In the genomic region with DNA sequence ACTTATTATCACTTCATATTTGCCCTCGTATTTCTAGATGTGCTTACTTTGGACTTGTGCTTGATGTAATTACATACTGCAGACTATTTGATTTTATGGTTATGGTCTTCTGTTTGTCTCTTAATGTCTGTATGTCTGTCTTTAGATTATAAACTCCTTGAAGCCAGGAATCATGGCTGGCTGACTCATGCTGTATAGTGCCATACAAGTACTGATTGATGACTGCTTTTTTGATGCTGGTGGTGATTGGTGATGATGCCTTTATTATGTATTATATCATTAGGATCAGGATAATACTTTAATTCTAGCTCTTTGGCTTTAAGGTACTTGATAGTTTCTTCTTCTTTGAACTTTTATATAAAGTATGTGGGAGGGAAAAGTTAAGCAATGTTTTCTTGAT, we compare ENCODE assay signal across 25 cellular contexts. TPM values are rescaled to one million over a fixed set of nuclear protein-coding genes. Genes with fewer than 3 reads are reported as not detected.
DNase-seq lines count a peak whose midpoint lies in the region; ATAC-seq, FAIRE-seq and TF ChIP-seq lines count a peak whose summit lies in the region.
"Had no signal": no experiment of that assay in that cellular context is flagged by ENCODE, and none has a peak within 500 bp of the region (broad histone marks: within the 10 kb centered on the region; RNA-seq: fewer than 3 reads in every experiment).

No MANE protein-coding gene starts in this region.

- H3K4me1 Mint-ChIP-seq in T-helper 2 cell treated with Interferon-gamma antibody and Interleukin-4, amounts not matched to agents 5 μg/mL and 100 μg/mL, for 36 hours (ENCODE audit: low read depth) = peaks cover 37% of the 10 kb centered on the region
- peaks cover 33% of the 10 kb centered on the region for H3K4me1 Mint-ChIP-seq in activated naive CD8-positive, alpha-beta T cell treated with anti-CD3 and anti-CD28 coated beads for 36 hours
- H3K4me1 Mint-ChIP-seq in nephron progenitor cell = peaks cover 6% of the 10 kb centered on the region

- H3K36me3 ChIP-seq in pancreas = peaks cover 0 to 33% (median 6%) of the 10 kb centered on the region in 3 donors

- WGBS in pancreas, 2 donors = 77 to 82% methylated on average over 1 of the region's 1 CpG

- no peaks in the 10 kb centered on the region for H3K4me1 ChIP-seq in pancreas
- H3K4me1 ChIP-seq: HAP-1 had no signal

- no peak for ATAC-seq in pancreas
- no peak for ATAC-seq in HG02981 (IDR thresholded peaks at IDR 0.05; ENCODE audit: unreplicated experiment)
- ATAC-seq: GM12878 had no signal

- no peaks in the 10 kb centered on the region for H3K27me3 ChIP-seq in pancreas

- H3K9me3 Mint-ChIP-seq in T-helper 2 cell treated with Interferon-gamma antibody and Interleukin-4, amounts not matched to agents 5 μg/mL and 100 μg/mL, for 36 hours = no peaks in the 10 kb centered on the region
- no peaks in the 10 kb centered on the region for H3K9me3 Mint-ChIP-seq in activated naive CD8-positive, alpha-beta T cell treated with anti-CD3 and anti-CD28 coated beads for 36 hours
- no peaks in the 10 kb centered on the region for H3K9me3 Mint-ChIP-seq in nephron progenitor cell

- no peak overlapping the region for H3K4me3 ChIP-seq in pancreas
- H3K4me3 ChIP-seq: GM12878, HAP-1, PC-9, SK-N-MC had no signal

- peaks cover 87% of the 10 kb centered on the region for H3K36me3 Mint-ChIP-seq in T-helper 2 cell treated with Interferon-gamma antibody and Interleukin-4, amounts not matched to agents 5 μg/mL and 100 μg/mL, for 36 hours (ENCODE audit: low read depth)
- H3K36me3 Mint-ChIP-seq in activated naive CD8-positive, alpha-beta T cell treated with anti-CD3 and anti-CD28 coated beads for 36 hours = peaks cover 74% of the 10 kb centered on the region
- H3K36me3 Mint-ChIP-seq in nephron progenitor cell (ENCODE audit: low read depth) = peaks cover 91% of the 10 kb centered on the region

- H3K27me3 Mint-ChIP-seq in T-helper 2 cell treated with Interferon-gamma antibody and Interleukin-4, amounts not matched to agents 5 μg/mL and 100 μg/mL, for 36 hours (ENCODE audit: low read depth) = no peaks in the 10 kb centered on the region
- H3K27me3 Mint-ChIP-seq in activated naive CD8-positive, alpha-beta T cell treated with anti-CD3 and anti-CD28 coated beads for 36 hours = no peaks in the 10 kb centered on the region
- H3K27me3 Mint-ChIP-seq in nephron progenitor cell (ENCODE audit: low read depth, poor library complexity) = peaks cover 2% of the 10 kb centered on the region

- FAIRE-seq in GM12892 (lab: Jason Lieb, UNC) (peak; percentile 27), pancreas (lab: Jason Lieb, UNC) (no peak)
- FAIRE-seq: GM12878 had no signal

- TF ChIP-seq CTCF in nephron progenitor cell (IDR thresholded peaks at IDR 0.05) = no peak
- TF ChIP-seq CTCF in pancreas (IDR thresholded peaks at IDR 0.05) = no peak

- no peak overlapping the region for H3K4me3 Mint-ChIP-seq in T-helper 2 cell treated with Interferon-gamma antibody and Interleukin-4, amounts not matched to agents 5 μg/mL and 100 μg/mL, for 36 hours
- no peak overlapping the region for H3K4me3 Mint-ChIP-seq in activated naive CD8-positive, alpha-beta T cell treated with anti-CD3 and anti-CD28 coated beads for 36 hours
- no peak overlapping the region for H3K4me3 Mint-ChIP-seq in nephron progenitor cell

- intact Hi-C loops in pancreas (cut with DNase I) = no loop called here

- no peak overlapping the region for H3K27ac ChIP-seq in pancreas
- H3K27ac ChIP-seq: 22Rv1, C4-2B, PC-9, SK-N-MC had no signal

- H3K27ac Mint-ChIP-seq in T-helper 2 cell treated with Interferon-gamma antibody and Interleukin-4, amounts not matched to agents 5 μg/mL and 100 μg/mL, for 36 hours = peak overlapping the region; percentile 9
- H3K27ac Mint-ChIP-seq in activated naive CD8-positive, alpha-beta T cell treated with anti-CD3 and anti-CD28 coated beads for 36 hours = peak overlapping the region; percentile 4
- H3K27ac Mint-ChIP-seq in nephron progenitor cell = peak overlapping the region; percentile 55

- no peak for TF ChIP-seq POLR2A in GM12892 (IDR thresholded peaks at IDR 0.05; ENCODE audit: low read depth, low read length)

- DNase-seq in T-helper 2 cell treated with Interferon-gamma antibody and Interleukin-4, amounts not matched to agents 5 μg/mL and 100 μg/mL, for 36 hours (ENCODE audit: low spot score) = no peak
- no peak for DNase-seq in T-helper 2 cell
- no peak for DNase-seq in GM12892 (ENCODE audit: insufficient read length)
- DNase-seq in activated naive CD8-positive, alpha-beta T cell treated with anti-CD3 and anti-CD28 coated beads for 36 hours = no peak
- no peak for DNase-seq in nephron progenitor cell
- no peak for DNase-seq in NCI-H1092 treated with DMSO at 0.1 percent for 48 hours (lab: John Stamatoyannopoulos, UW)
- no peak for DNase-seq in pancreas
- DNase-seq: AML-193, DMS79 treated with DMSO at 0.1 percent for 48 hours, KBM-7, NCI-H1048, NCI-H1436, NCI-H187 treated with DMSO at 0.1 percent for 48 hours, NCI-H2107, NCI-H510A treated with DMSO at 0.1 percent for 48 hours, NCI-H748 treated with DMSO at 0.1 percent for 48 hours, PC-9, RPMI8226, SHP77 had no signal

- H3K9me3 ChIP-seq in pancreas = no peaks in the 10 kb centered on the region
- H3K9me3 ChIP-seq: HAP-1 had no signal

RNA-seq across cellular contexts. Expression of a gene that starts 17.3 kb away (rescaled TPM):
- polyA plus RNA-seq in GM12892 (2012; ENCODE audit: missing spikeins) = 39.8 TPM
- 10 to 100 TPM; 85.1 to 97.2 TPM for total RNA-seq in activated naive CD8-positive, alpha-beta T cell treated with anti-CD3 and anti-CD28 coated beads for 36 hours
- total RNA-seq in pancreas = 10 to 100 TPM; 22.9 to 32.7 (median 26.6) TPM
- 10 to 100 TPM in 1 of 2 donors, 1 to 10 TPM in 1; 6.6 to 10.6 TPM for polyA plus RNA-seq in pancreas

Comparison
In these comparisons a context has a peak if more than half of its experiments do, and no peak if none do; other contexts are left out.
1. H3K27ac Mint-ChIP-seq: peak in every context shown above with its lines; median percentile 55 in nephron progenitor cell; 9 in T-helper 2 cell treated with Interferon-gamma antibody and Interleukin-4, amounts not matched to agents 5 μg/mL and 100 μg/mL, for 36 hours; 4 in activated naive CD8-positive, alpha-beta T cell treated with anti-CD3 and anti-CD28 coated beads for 36 hours.